Comparison of ENCODE assay signal across 8 cellular contexts in the genomic region with DNA sequence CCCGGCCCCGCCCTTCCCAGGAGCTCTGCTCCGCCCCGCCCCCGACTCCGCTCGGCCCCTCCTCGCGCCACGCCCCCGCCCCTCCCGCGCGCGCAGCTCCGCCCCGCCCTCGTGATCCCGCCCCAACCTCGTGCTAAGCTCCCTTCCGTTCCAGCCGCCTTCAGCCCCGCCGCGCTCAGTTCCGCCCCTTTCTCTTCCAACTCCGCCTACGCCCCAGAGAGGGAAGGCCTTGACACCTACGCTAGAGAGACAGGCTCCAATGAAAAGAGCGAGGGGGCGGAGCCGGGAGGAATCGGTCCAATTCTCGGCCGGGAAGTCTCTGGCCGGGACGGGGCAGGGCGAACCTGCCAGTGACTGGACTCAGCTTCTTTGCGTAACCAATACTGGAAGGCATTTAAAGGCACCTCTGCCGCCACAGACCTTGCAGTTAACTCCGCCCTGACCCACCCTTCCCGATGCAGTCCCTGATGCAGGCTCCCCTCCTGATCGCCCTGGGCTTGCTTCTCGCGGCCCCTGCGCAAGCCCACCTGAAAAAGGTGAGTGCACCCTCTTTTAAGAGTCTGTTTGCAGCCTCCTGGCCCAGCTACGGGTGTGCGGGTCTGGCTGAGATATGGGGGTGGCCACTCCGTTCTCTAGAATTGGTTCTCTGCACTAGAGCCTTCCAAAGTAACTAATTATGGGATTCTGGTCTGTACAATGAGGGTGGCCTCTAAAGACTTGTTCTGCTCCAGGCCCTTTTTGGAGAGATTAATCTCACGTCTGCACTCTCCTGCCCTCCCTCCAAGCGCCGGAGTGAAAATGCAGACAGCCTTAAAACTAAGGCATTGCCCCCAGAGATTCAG. TPM values are rescaled to one million over a fixed set of nuclear protein-coding genes. Genes with fewer than 3 reads are reported as not detected.
DNase-seq lines count a peak whose midpoint lies in the region; ATAC-seq lines count a peak whose summit lies in the region.

A gene (plus strand): TSS at position 424 of the 842 bp plus-strand sequence. CDS start 32 bp downstream, at position 456.

- H3K4me1 ChIP-seq in effector memory CD4-positive, alpha-beta T cell (ENCODE audit: control insufficient read depth, insufficient read depth, low read length, poor library complexity, severe bottlenecking), result peaks cover 11% of the 10 kb centered on the region

- no peaks in the 10 kb centered on the region for H3K27me3 ChIP-seq in effector memory CD4-positive, alpha-beta T cell (replicated peaks; ENCODE audit: control insufficient read depth, insufficient read depth, low read length, poor library complexity, severe bottlenecking)

- peak within 1 kb of the TSS; percentile 92 for H3K4me3 ChIP-seq in effector memory CD4-positive, alpha-beta T cell (ENCODE audit: insufficient read depth, low read depth, low read length, poor library complexity, severe bottlenecking)

- H3K36me3 ChIP-seq in effector memory CD4-positive, alpha-beta T cell (ENCODE audit: control insufficient read depth, insufficient read depth, low read length), result no peaks in the 10 kb centered on the region

- DNase-seq in COLO668 (lab: John Stamatoyannopoulos, UW; ENCODE audit: unreplicated experiment), result peak; percentile 93
- peak; percentile 99 for DNase-seq in HT1080 (ENCODE audit: low read depth)
- peak; percentile 100 for DNase-seq in NOMO-1 treated with DMSO at 0.1 percent for 48 hours (lab: John Stamatoyannopoulos, UW; ENCODE audit: unreplicated experiment)
- DNase-seq in activated CD8-positive, alpha-beta memory T cell treated with anti-CD3 and anti-CD28 coated beads for 4 hours (ENCODE audit: low read depth in 2 of 2), result peak; percentile 94 to 97
- peak; percentile 97 to 98 (median 98) for DNase-seq in effector memory CD4-positive, alpha-beta T cell
- DNase-seq in lung microvascular endothelial cell (ENCODE audit: low read depth in 2 of 2), result peak; percentile 99 to 100
- peak; percentile 97 to 98 (median 98) for DNase-seq in stimulated activated CD4-positive, alpha-beta T cell treated with anti-CD3 and anti-CD28 coated beads, TNF-alpha, amount 100 ng/mL, for 48 hours (ENCODE audit: low read depth in 3 of 3)

- ATAC-seq in GM21360 (IDR thresholded peaks at IDR 0.05; ENCODE audit: unreplicated experiment), result peak; percentile 66

- no peaks in the 10 kb centered on the region for H3K9me3 ChIP-seq in effector memory CD4-positive, alpha-beta T cell (ENCODE audit: control insufficient read depth, low read length)

- peak within 1 kb of the TSS; percentile 64 for H3K27ac ChIP-seq in effector memory CD4-positive, alpha-beta T cell (ENCODE audit: insufficient read depth, low read length, poor library complexity, severe bottlenecking)

RNA-seq across cellular contexts. Expression of the gene that starts here (rescaled TPM):
- 16.0 and 20.3 TPM in 2 replicates for total RNA-seq in HT1080 (2014; rRNA removed; shearing (Covaris generic))
- 13.9 and 15.4 TPM in 2 replicates for polyA plus RNA-seq in HT1080 (2015; cell fraction: cytosol; rRNA removed)
- 11.4 and 12.9 TPM in 2 replicates for polyA plus RNA-seq in HT1080 (2015; cell fraction: nucleus; rRNA removed)
- total RNA-seq in lung microvascular endothelial cell, result 9.6 and 13.5 TPM in 2 replicates

Comparison
In these comparisons a context has a peak if more than half of its experiments do, and no peak if none do; other contexts are left out.
1. Peak in every context shown above with its lines: DNase-seq, ATAC-seq, H3K4me3 ChIP-seq and H3K27ac ChIP-seq.